9 cellular contexts compared by ENCODE assay signal in genomic region chr1:202122639-202123335, GRCh38. TPM values are rescaled to one million over a fixed set of nuclear protein-coding genes. Genes with fewer than 3 reads are reported as not detected.
DNase-seq lines count a peak whose midpoint lies in the region; ATAC-seq, FAIRE-seq and TF ChIP-seq lines count a peak whose summit lies in the region.
"Had no signal": no experiment of that assay in that cellular context is flagged by ENCODE, and none has a peak within 500 bp of the region (broad histone marks: within the 10 kb centered on the region; RNA-seq: fewer than 3 reads in every experiment).

GPR37L1 (plus strand) TSS chr1:202122917; CDS start chr1:202122964, 47 bp downstream.

- H2BK5ac ChIP-seq in H1 (ENCODE audit: low read depth, low read length) = 0 out of 2 replicates have a peak within 1 kb of the TSS, but pooled peaks have one; percentile 27
- H2BK5ac ChIP-seq in mesendoderm (ENCODE audit: low read length) = no peak within 1 kb of the TSS

- peaks cover 0 to 5% (median 4%) of the 10 kb centered on the region in 4 experiments; a peak in 6 of 7 replicates for H3K4me1 ChIP-seq in H1 (replicated peaks in 1 of 4; ENCODE audit: control insufficient read depth in 3 of 4, insufficient read depth in 4 of 4, low read length in 3 of 4)
- no peaks in the 10 kb centered on the region for H3K4me1 ChIP-seq in mesendoderm (ENCODE audit: control insufficient read depth, low read depth, low read length)

- no peak within 1 kb of the TSS for H3K4me3 ChIP-seq in H1 (ENCODE audit: extremely low read depth in 1 of 4, insufficient read depth in 2 of 4, low read depth in 3 of 4, low read length in 4 of 4)
- no peak within 1 kb of the TSS for H3K4me3 ChIP-seq in mesendoderm (ENCODE audit: low read length)

- H3K36me3 ChIP-seq in H1 (ENCODE audit: control insufficient read depth in 2 of 4, insufficient read depth in 4 of 4, low read length in 3 of 4) (no peaks in the 10 kb centered on the region), mesendoderm (ENCODE audit: control insufficient read depth, insufficient read depth, low read length) (no peaks in the 10 kb centered on the region)

- 0 out of 2 replicates have a peak within 1 kb of the TSS, but pooled peaks have one; percentile 92 for H2BK15ac ChIP-seq in H1 (ENCODE audit: low read length)
- no peak within 1 kb of the TSS for H2BK15ac ChIP-seq in mesendoderm (replicated peaks; ENCODE audit: low read depth)

- H3K79me2 ChIP-seq in H1 (ENCODE audit: control insufficient read depth in 1 of 2, insufficient read depth in 2 of 2, low read length in 2 of 2) = no peaks in the 10 kb centered on the region
- H3K79me2 ChIP-seq in mesendoderm (ENCODE audit: control insufficient read depth, insufficient read depth, low read length) = no peaks in the 10 kb centered on the region

- H3K9me3 ChIP-seq in H1 (ENCODE audit: insufficient read depth in 2 of 2, low read depth in 1 of 2, low read length in 1 of 2) = no peaks in the 10 kb centered on the region

- H3K56ac ChIP-seq in H1 (replicated peaks; ENCODE audit: insufficient read length, low read depth, low read length) = no peak within 1 kb of the TSS
- H3K56ac ChIP-seq in mesendoderm (ENCODE audit: low read length) = no peak within 1 kb of the TSS

- H4K5ac ChIP-seq in H1 (ENCODE audit: insufficient read length, low read depth, low read length) (no peak within 1 kb of the TSS), mesendoderm (ENCODE audit: low read length) (no peak within 1 kb of the TSS)

- no peak for FAIRE-seq in H1 (lab: Jason Lieb, UNC)

- peak; percentile 76 for DNase-seq in AG08395 (ENCODE audit: low spot score)
- peak; percentile 75 for DNase-seq in NCI-H460 (ENCODE audit: extremely low read depth, low read depth)
- DNase-seq in H1 (ENCODE audit: low read depth in 1 of 2, low spot score in 2 of 2) = peak; percentile 56 to 81
- peak; percentile 82 for DNase-seq in mesendoderm
- DNase-seq in SW 1271 (lab: John Stamatoyannopoulos, UW) = no peak
- no peak for DNase-seq in LoVo (ENCODE audit: low spot score)
- DNase-seq in cerebellar nuclear complex (lab: John Stamatoyannopoulos, UW) = no peak

- TF ChIP-seq POLR2A in H1 (IDR thresholded peaks at IDR 0.05; ENCODE audit: control extremely low read depth in 1 of 2, low read depth in 2 of 2, low read length in 2 of 2) = no peak

- H3K23me2 ChIP-seq in H1 (ENCODE audit: low read depth, low read length) = no peaks in the 10 kb centered on the region

- POLR2A ChIA-PET in H1 (lab: Charles Lee; ENCODE audit: partially characterized antibody) = interaction anchor here (0.8 to 7.2 kb wide), 8 partner anchors 9 to 167 kb away, joined by 3 to 98 read pairs (median 6); partner anchors contain the start of genes ELF3 and TIMM17A

- 0 out of 2 replicates have a peak within 1 kb of the TSS, but pooled peaks have one; percentile 64 for H2BK20ac ChIP-seq in H1 (ENCODE audit: low read length)

- H3K18ac ChIP-seq in H1 (ENCODE audit: extremely low read depth, low read length) (peak within 1 kb of the TSS; percentile 38; the same call in 1 of the 2 replicates), mesendoderm (ENCODE audit: low read length) (no peak within 1 kb of the TSS)

- H3K79me1 ChIP-seq in H1 (ENCODE audit: low read depth, low read length) (no peaks in the 10 kb centered on the region), mesendoderm (ENCODE audit: low read length) (no peaks in the 10 kb centered on the region)

- peak within 1 kb of the TSS; percentile 72 for H3K4ac ChIP-seq in H1 (replicated peaks; ENCODE audit: insufficient read length, low read depth, low read length)
- no peak within 1 kb of the TSS for H3K4ac ChIP-seq in mesendoderm (ENCODE audit: low read depth, low read length)

- H2AFZ ChIP-seq in H1 (ENCODE audit: low read length) = peak within 1 kb of the TSS; percentile 55; the same call in 1 of the 2 replicates

- H2AK5ac ChIP-seq in H1 (ENCODE audit: low read depth, low read length) (no peak within 1 kb of the TSS), mesendoderm (ENCODE audit: low read length) (no peak within 1 kb of the TSS)

- no peak for TF ChIP-seq EP300 in H1 (IDR thresholded peaks at IDR 0.05; ENCODE audit: borderline replicate concordance in 1 of 2, low read depth in 2 of 2, low read length in 2 of 2)

- TF ChIP-seq RAD21 in H1 (IDR thresholded peaks at IDR 0.05 in 1 of 2, conservative IDR thresholded peaks at IDR 0.05 in 1 of 2; ENCODE audit: low read depth in 2 of 2, low read length in 2 of 2) = peak; percentile 52 to 68

- CTCF ChIA-PET in H1 (lab: Charles Lee; ENCODE audit: partially characterized antibody) = interaction anchor here (0.6 to 29.2 kb wide), 19 partner anchors 10 to 690 kb away, joined by 3 to 1014 read pairs (median 4); partner anchors contain the start of genes ARL8A, ELF3 and RNPEP

- no peak within 1 kb of the TSS; a peak in 1 of 7 replicates for H3K9ac ChIP-seq in H1 (replicated peaks in 1 of 4; ENCODE audit: extremely low read depth in 1 of 4, low read depth in 3 of 4, low read length in 3 of 4)
- no peak within 1 kb of the TSS for H3K9ac ChIP-seq in mesendoderm (ENCODE audit: low read length)

- no peak within 1 kb of the TSS for H3K4me2 ChIP-seq in H1 (ENCODE audit: insufficient read depth in 1 of 2, low read depth in 2 of 2, low read length in 2 of 2)
- H3K4me2 ChIP-seq in mesendoderm (ENCODE audit: low read length) = no peak within 1 kb of the TSS

- H3K27me3 ChIP-seq in H1 (replicated peaks in 1 of 4; ENCODE audit: control insufficient read depth in 3 of 4, extremely low read depth in 1 of 4, insufficient read depth in 3 of 4, low read length in 3 of 4) (no peaks in the 10 kb centered on the region), mesendoderm (ENCODE audit: insufficient read depth, low read length, poor library complexity) (no peaks in the 10 kb centered on the region)

- no peak within 1 kb of the TSS for H3K14ac ChIP-seq in H1 (ENCODE audit: insufficient read length)

- no peaks in the 10 kb centered on the region for H4K20me1 ChIP-seq in H1 (replicated peaks in 1 of 2; ENCODE audit: control insufficient read depth in 1 of 2, insufficient read depth in 2 of 2, low read length in 2 of 2)

- 0 out of 2 replicates have a peak within 1 kb of the TSS, but pooled peaks have one; percentile 55 for H2BK12ac ChIP-seq in H1 (ENCODE audit: low read depth, low read length)

- 52% methylated on average over 19 of the region's 19 CpGs; no CpG with 5 or more reads in 1 of the 2 experiments for WGBS in H1 (ENCODE audit: extremely low coverage in 1 of 2, insufficient coverage in 1 of 2, insufficient read length in 1 of 2, insufficient replicate concordance in 2 of 2, low coverage in 1 of 2, low lambda C conversion rate in 2 of 2, missing lambda C conversion rate in 1 of 2), 2 experiments
- no CpG with 5 or more reads among the region's 19 CpGs for WGBS in mesendoderm (ENCODE audit: extremely low coverage, insufficient coverage, low lambda C conversion rate)

- H4K8ac ChIP-seq in H1 (ENCODE audit: extremely low read depth, insufficient read depth, low read length) (peak within 1 kb of the TSS; percentile 82), mesendoderm (ENCODE audit: low read depth, low read length) (no peak within 1 kb of the TSS)

- TF ChIP-seq CTCF in H1 (IDR thresholded peaks at IDR 0.05; ENCODE audit: control extremely low read depth in 1 of 3, insufficient read depth in 1 of 3, low read depth in 1 of 3, low read length in 3 of 3) = peak; percentile 78 to 88 (median 83)

- peak within 1 kb of the TSS; percentile 67 for H4K91ac ChIP-seq in H1 (replicated peaks; ENCODE audit: insufficient read length, low read length)

- no peak within 1 kb of the TSS for H3K27ac ChIP-seq in H1 (ENCODE audit: low read depth, low read length)
- no peak within 1 kb of the TSS for H3K27ac ChIP-seq in mesendoderm (ENCODE audit: low read depth, low read length)

- H3K23ac ChIP-seq in H1 (ENCODE audit: insufficient read length) (no peak within 1 kb of the TSS), mesendoderm (ENCODE audit: low read length) (no peak within 1 kb of the TSS)

- no peak within 1 kb of the TSS for H2BK120ac ChIP-seq in H1 (replicated peaks; ENCODE audit: low read depth, low read length)
- H2BK120ac ChIP-seq in mesendoderm (ENCODE audit: low read depth, low read length) = no peak within 1 kb of the TSS

- ATAC-seq in activated CD4-positive, CD25-positive, alpha-beta regulatory T cell treated with anti-CD3 and anti-CD28 coated beads, Interleukin-2, amount 50 U/mL, for 24 hours = no peak

TF ChIP-seq in H1, 55 proteins besides CTCF, POLR2A, EP300 and RAD21 (continues in another document):
- no peak for TF ChIP-seq KDM1A (IDR thresholded peaks at IDR 0.05; ENCODE audit: borderline replicate concordance, low read length)
- no peak for TF ChIP-seq PHF8 (conservative IDR thresholded peaks at IDR 0.05; ENCODE audit: low read depth, low read length)
- no peak for TF ChIP-seq CHD1 (IDR thresholded peaks at IDR 0.05; ENCODE audit: low read depth, low read length)
- TF ChIP-seq ASH2L (IDR thresholded peaks at IDR 0.05; ENCODE audit: low read length) = no peak
- TF ChIP-seq SIN3A (conservative IDR thresholded peaks at IDR 0.05 in 1 of 2, IDR thresholded peaks at IDR 0.05 in 1 of 2; ENCODE audit: low read depth in 1 of 2, low read length in 2 of 2) = no peak
- no peak for TF ChIP-seq YY1 (IDR thresholded peaks at IDR 0.05; ENCODE audit: low read depth, low read length)
- no peak for TF ChIP-seq SIRT6 (IDR thresholded peaks at IDR 0.05; ENCODE audit: low read length)
- TF ChIP-seq MAFK (IDR thresholded peaks at IDR 0.05; ENCODE audit: low read depth, low read length) = no peak
- no peak for TF ChIP-seq RXRA (IDR thresholded peaks at IDR 0.05; ENCODE audit: insufficient read depth, low read depth, low read length)

RNA-seq across cellular contexts. Expression of gene GPR37L1, which starts in this region (rescaled TPM):
- not detected in 2 replicates for total RNA-seq in NCI-H460 (2014; rRNA removed; shearing (Covaris generic))
- polyA plus RNA-seq in NCI-H460 (2014; cell fraction: nucleus; rRNA removed) = not detected in 2 replicates
- total RNA-seq in H1 (2021; fragmentation: NEBNext Ultra II Directional; extraction: Animal tissue kit (Norgen Biotek cat#: 25700)) = 0.08 and 0.13 TPM in 2 replicates
- polyA plus RNA-seq in H1 (2011; rRNA removed) = 0.23 and 0.25 TPM in 2 replicates
- polyA plus RNA-seq in H1 (2011; cell fraction: cytosol; rRNA removed) = 0.16 TPM
- 0.17 TPM for polyA plus RNA-seq in H1 (2011; cell fraction: nucleus; rRNA removed)
- 0.18 to 0.20 TPM (median 0.20 TPM) in 4 replicates for polyA plus RNA-seq in H1 (2012, experiment 1 of 2)
- polyA plus RNA-seq in H1 (2012, experiment 2 of 2) = 0.09 TPM
- 0.10 TPM for polyA plus RNA-seq in H1 (2013, experiment 1 of 2)
- 0.15 TPM for polyA plus RNA-seq in H1 (2013, experiment 2 of 2)
- polyA minus RNA-seq in H1 (2011; rRNA and poly(A)+ RNA removed) = 0.13 and 0.22 TPM in 2 replicates
- not detected for polyA minus RNA-seq in H1 (2011; cell fraction: cytosol; rRNA and poly(A)+ RNA removed)
- polyA minus RNA-seq in H1 (2011; cell fraction: nucleus; rRNA and poly(A)+ RNA removed) = 0.50 TPM
- 0.01 TPM for polyA plus RNA-seq in mesendoderm (2013, experiment 1 of 2)
- polyA plus RNA-seq in mesendoderm (2013, experiment 2 of 2) = 0.03 TPM
- total RNA-seq: activated T-helper 1 cell treated with anti-CD3 and anti-CD28 coated beads, Interleukin-12 subunit alpha, Interleukin-12 subunit beta, Interleukin-2, Interleukin-4 antibody, amounts not matched to agents 30 ng/mL and 10 ng/mL and 1 ng/mL, durations not matched to agents 14 hours and 24 hours and 36 hours had no signal

Comparison
In these comparisons a context has a peak if more than half of its experiments do, and no peak if none do; other contexts are left out.
1. Peak in DNase-seq in NCI-H460; RNA of the gene not detected or under 1 TPM.
2. Peak in DNase-seq in H1; RNA of the gene not detected or under 1 TPM.
3. DNase-seq: peak in AG08395 (single experiment) and mesendoderm (single experiment); none in SW 1271 (0 of 2), LoVo (single experiment) and cerebellar nuclear complex (0 of 2).